ENCODE assay signal across 1 cellular context in the genomic region with DNA sequence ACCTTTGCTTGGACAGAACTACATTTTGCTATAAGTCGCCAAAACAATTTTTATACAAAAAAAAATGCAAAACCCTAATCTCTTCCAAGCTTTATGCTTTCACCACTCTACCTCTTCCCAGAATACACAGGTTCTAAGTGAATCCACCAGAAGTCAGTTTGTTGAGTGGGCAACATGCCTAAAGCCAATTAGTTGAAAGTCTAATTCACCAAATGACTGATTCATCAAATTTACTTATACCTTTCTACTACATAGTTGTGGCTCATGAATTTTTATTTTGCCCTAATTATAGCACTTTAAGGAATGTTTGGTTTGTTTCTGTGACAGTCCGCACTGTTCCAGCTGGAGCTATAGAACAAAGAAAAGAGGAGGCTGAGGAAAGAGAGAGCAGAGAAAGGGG.
TF ChIP-seq lines count a peak whose summit lies in the region.

No MANE protein-coding gene starts in this region.

TF ChIP-seq in H1, 55 proteins besides CTCF, POLR2A, EP300 and RAD21:
- TF ChIP-seq RNF2 (IDR thresholded peaks at IDR 0.05; ENCODE audit: borderline replicate concordance, low read depth, low read length, missing control alignments, poor library complexity, severe bottlenecking) (no peak), KDM1A (IDR thresholded peaks at IDR 0.05; ENCODE audit: borderline replicate concordance, low read length) (no peak), TEAD4 (IDR thresholded peaks at IDR 0.05; ENCODE audit: low read depth, low read length) (no peak), SP2 (IDR thresholded peaks at IDR 0.05; ENCODE audit: low read length) (no peak), BRCA1 (IDR thresholded peaks at IDR 0.05; ENCODE audit: low read depth, low read length) (no peak), POLR2AphosphoS5 (IDR thresholded peaks at IDR 0.05; ENCODE audit: low read depth, low read length) (no peak), HDAC2 (IDR thresholded peaks at IDR 0.05; ENCODE audit: borderline replicate concordance in 1 of 2, low read depth in 2 of 2, low read length in 2 of 2) (no peak), SIRT6 (IDR thresholded peaks at IDR 0.05; ENCODE audit: low read length) (no peak), KDM4A (IDR thresholded peaks at IDR 0.05; ENCODE audit: low read depth, low read length, severe bottlenecking) (no peak), NANOG (IDR thresholded peaks at IDR 0.05; ENCODE audit: insufficient read depth, low read depth, low read length, poor library complexity, severe bottlenecking) (no peak)
